Comparison of ENCODE assay signal across 20 cellular contexts in genomic region chr14:34387974-34388533, GRCh38.
DNase-seq lines count a peak whose midpoint lies in the region; TF ChIP-seq lines count a peak whose summit lies in the region.
"Had no signal": no experiment of that assay in that cellular context is flagged by ENCODE, and none has a peak within 500 bp of the region (broad histone marks: within the 10 kb centered on the region; RNA-seq: fewer than 3 reads in every experiment).

No MANE protein-coding gene starts in this region.

- no peaks in the 10 kb centered on the region for H3K9me2 ChIP-seq in Karpas-422 (replicated peaks; ENCODE audit: insufficient read depth, low read length)
- H3K9me2 ChIP-seq: SK-N-SH had no signal

- H3K27me3 ChIP-seq in Karpas-422 (ENCODE audit: low read length): no peaks in the 10 kb centered on the region
- H3K27me3 ChIP-seq in adrenal gland: no peaks in the 10 kb centered on the region
- H3K27me3 ChIP-seq in endodermal cell (ENCODE audit: control insufficient read depth, insufficient read depth, low read length, poor library complexity, severe bottlenecking): no peaks in the 10 kb centered on the region

- no peak overlapping the region for H3K4me2 ChIP-seq in Karpas-422 (ENCODE audit: low read depth, low read length, poor library complexity, severe bottlenecking)
- H3K4me2 ChIP-seq: SK-N-SH had no signal

- WGBS in adrenal gland, 4 donors: 46 to 60% (median 56%) methylated on average over 5 of the region's 5 CpGs
- WGBS in endodermal cell (ENCODE audit: insufficient coverage in 1 of 2, insufficient read length in 1 of 2), 2 experiments: 90 to 93% methylated on average over 3 to 5 of the region's 5 CpGs

- H3K4me1 Mint-ChIP-seq in HFFc6 (ENCODE audit: low read depth): peaks cover 14% of the 10 kb centered on the region
- H3K4me1 Mint-ChIP-seq in endodermal cell: peaks cover 4% of the 10 kb centered on the region
- H3K4me1 Mint-ChIP-seq: CD8-positive, alpha-beta memory T cell had no signal

- no peak overlapping the region for H3K9ac ChIP-seq in Karpas-422 (ENCODE audit: low read length)
- H3K9ac ChIP-seq in endodermal cell (ENCODE audit: extremely low read depth, low read length, poor library complexity, severe bottlenecking): no peak overlapping the region
- H3K9ac ChIP-seq: SK-N-SH had no signal

- H3K27ac ChIP-seq in Karpas-422 (ENCODE audit: low read length) (no peak overlapping the region), adrenal gland (peak overlapping the region; percentile 46 to 84 (median 48)), endodermal cell (ENCODE audit: low read depth, low read length) (no peak overlapping the region)
- H3K27ac ChIP-seq: C4-2B had no signal

- no peaks in the 10 kb centered on the region for H4K20me1 ChIP-seq in Karpas-422 (ENCODE audit: insufficient read depth, low read depth, low read length)

- no peak overlapping the region for H3K27ac Mint-ChIP-seq in HFFc6
- H3K27ac Mint-ChIP-seq in endodermal cell: no peak overlapping the region
- H3K27ac Mint-ChIP-seq: CD8-positive, alpha-beta memory T cell had no signal

- DNase-seq in NCI-H2227 (lab: John Stamatoyannopoulos, UW; ENCODE audit: unreplicated experiment) (peak; percentile 14), NCI-H2227 treated with DMSO at 0.1 percent for 48 hours (lab: John Stamatoyannopoulos, UW) (no peak), Karpas-422 (peak; percentile 34), adrenal gland (no peak), kidney tubule cell (ENCODE audit: low spot score) (peak; percentile 24), T-helper 9 cell (no peak), HFFc6 (no peak), endodermal cell (no peak)
- DNase-seq: CD8-positive, alpha-beta memory T cell; GOT3; MM.1S; NCI-H1048; NCI-H2029 treated with DMSO at 0.1 percent for 48 hours; NCI-H2171 treated with DMSO at 0.1 percent for 48 hours; NCI-H446 treated with DMSO at 0.1 percent for 48 hours; NCI-H526 treated with DMSO at 0.1 percent for 48 hours; SIG-M5 had no signal

- no peaks in the 10 kb centered on the region for H3K79me2 ChIP-seq in Karpas-422 (ENCODE audit: low read length)

- H3K4me3 Mint-ChIP-seq in HFFc6 (no peak overlapping the region), endodermal cell (no peak overlapping the region)
- H3K4me3 Mint-ChIP-seq: CD8-positive, alpha-beta memory T cell had no signal

- H3K36me3 ChIP-seq in Karpas-422 (ENCODE audit: insufficient read depth, low read length) (no peaks in the 10 kb centered on the region), adrenal gland (replicated peaks in 1 of 2) (no peaks in the 10 kb centered on the region), endodermal cell (ENCODE audit: control insufficient read depth, insufficient read depth, low read length) (no peaks in the 10 kb centered on the region)

- H3K27me3 Mint-ChIP-seq in HFFc6 (ENCODE audit: insufficient read depth) (peaks cover 7% of the 10 kb centered on the region; the same call in 1 of the 2 replicates), endodermal cell (ENCODE audit: insufficient read depth) (no peaks in the 10 kb centered on the region)

- H3K9me3 ChIP-seq in Karpas-422 (ENCODE audit: low read length) (no peaks in the 10 kb centered on the region), adrenal gland (replicated peaks in 1 of 3) (no peaks in the 10 kb centered on the region), endodermal cell (ENCODE audit: control insufficient read depth, low read length) (no peaks in the 10 kb centered on the region)
- H3K9me3 ChIP-seq: SK-N-SH had no signal

- intact Hi-C loops in adrenal gland (cut with DNase I): no loop called here

- TF ChIP-seq CTCF in adrenal gland (IDR thresholded peaks at IDR 0.05) (no peak), HFFc6 (IDR thresholded peaks at IDR 0.05) (no peak), endodermal cell (conservative IDR thresholded peaks at IDR 0.05) (no peak)

- H3K9me3 Mint-ChIP-seq in HFFc6: no peaks in the 10 kb centered on the region
- peaks cover 6% of the 10 kb centered on the region for H3K9me3 Mint-ChIP-seq in endodermal cell

- H2AFZ ChIP-seq in Karpas-422 (ENCODE audit: low read length): no peak overlapping the region

- H3K36me3 Mint-ChIP-seq in HFFc6 (ENCODE audit: low read depth): no peaks in the 10 kb centered on the region
- H3K36me3 Mint-ChIP-seq in endodermal cell (ENCODE audit: low read depth): no peaks in the 10 kb centered on the region
- H3K36me3 Mint-ChIP-seq: CD8-positive, alpha-beta memory T cell had no signal

- no peak for TF ChIP-seq POLR2A in adrenal gland (IDR thresholded peaks at IDR 0.05)

- H3K4me3 ChIP-seq in Karpas-422 (ENCODE audit: low read length) (no peak overlapping the region), adrenal gland (no peak overlapping the region), endodermal cell (ENCODE audit: low read length) (no peak overlapping the region)
- H3K4me3 ChIP-seq: K562 had no signal

- H3K4me1 ChIP-seq in Karpas-422 (ENCODE audit: low read length): no peaks in the 10 kb centered on the region
- H3K4me1 ChIP-seq in adrenal gland (replicated peaks in 1 of 2): peaks cover 10 to 12% of the 10 kb centered on the region in 2 donors
- no peaks in the 10 kb centered on the region for H3K4me1 ChIP-seq in endodermal cell (ENCODE audit: control insufficient read depth, insufficient read depth, low read length)

Comparison
In these comparisons a context has a peak if more than half of its experiments do, and no peak if none do; other contexts are left out.
1. DNase-seq: peak in NCI-H2227 (single experiment), Karpas-422 (single experiment) and kidney tubule cell (single experiment); none in NCI-H2227 treated with DMSO at 0.1 percent for 48 hours (single experiment), adrenal gland (0 of 7), T-helper 9 cell (single experiment), HFFc6 (single experiment) and endodermal cell (single experiment).
2. H3K27ac ChIP-seq: peak in adrenal gland (5 of 5); none in Karpas-422 (single experiment) and endodermal cell (single experiment).